Comparison of ENCODE assay signal across 1 cellular context in genomic region chr3:48564667-48565066, GRCh38.
TF ChIP-seq lines count a peak whose summit lies in the region.

No MANE protein-coding gene starts in this region.

TF ChIP-seq in A549, 52 proteins besides CTCF, POLR2A, EP300 and RAD21 (continued from another document):
- TF ChIP-seq HOXA7 (CRISPR knock-in tag; IDR thresholded peaks at IDR 0.05), result no peak
- no peak for TF ChIP-seq HOXB5 (CRISPR knock-in tag; IDR thresholded peaks at IDR 0.05)
- no peak for TF ChIP-seq ATOH8 (CRISPR knock-in tag; IDR thresholded peaks at IDR 0.05; ENCODE audit: low read depth)
- TF ChIP-seq ESRRA (IDR thresholded peaks at IDR 0.05; ENCODE audit: borderline replicate concordance, low read length), result no peak
- TF ChIP-seq PHF8 (IDR thresholded peaks at IDR 0.05; ENCODE audit: borderline replicate concordance, low read depth), result no peak
- no peak for TF ChIP-seq BCL3 (IDR thresholded peaks at IDR 0.05)
- no peak for TF ChIP-seq ZSCAN20 (CRISPR knock-in tag; IDR thresholded peaks at IDR 0.05)
- no peak for TF ChIP-seq CBX2 (IDR thresholded peaks at IDR 0.05; ENCODE audit: borderline replicate concordance, low read depth)
- no peak for TF ChIP-seq HMGXB4 (CRISPR knock-in tag; IDR thresholded peaks at IDR 0.05; ENCODE audit: borderline replicate concordance)
- no peak for TF ChIP-seq CHD2 (IDR thresholded peaks at IDR 0.05; ENCODE audit: low read length, partially characterized antibody)
- no peak for TF ChIP-seq RFX5 (IDR thresholded peaks at IDR 0.05)
- TF ChIP-seq MAZ (IDR thresholded peaks at IDR 0.05; ENCODE audit: borderline replicate concordance, low read depth, low read length), result no peak
- TF ChIP-seq ZFP36 (IDR thresholded peaks at IDR 0.05; ENCODE audit: borderline replicate concordance, partially characterized antibody), result no peak
- no peak for TF ChIP-seq BHLHE40 (IDR thresholded peaks at IDR 0.05; ENCODE audit: low read depth, low read length)
